10 cellular contexts compared by ENCODE assay signal in the genomic region with DNA sequence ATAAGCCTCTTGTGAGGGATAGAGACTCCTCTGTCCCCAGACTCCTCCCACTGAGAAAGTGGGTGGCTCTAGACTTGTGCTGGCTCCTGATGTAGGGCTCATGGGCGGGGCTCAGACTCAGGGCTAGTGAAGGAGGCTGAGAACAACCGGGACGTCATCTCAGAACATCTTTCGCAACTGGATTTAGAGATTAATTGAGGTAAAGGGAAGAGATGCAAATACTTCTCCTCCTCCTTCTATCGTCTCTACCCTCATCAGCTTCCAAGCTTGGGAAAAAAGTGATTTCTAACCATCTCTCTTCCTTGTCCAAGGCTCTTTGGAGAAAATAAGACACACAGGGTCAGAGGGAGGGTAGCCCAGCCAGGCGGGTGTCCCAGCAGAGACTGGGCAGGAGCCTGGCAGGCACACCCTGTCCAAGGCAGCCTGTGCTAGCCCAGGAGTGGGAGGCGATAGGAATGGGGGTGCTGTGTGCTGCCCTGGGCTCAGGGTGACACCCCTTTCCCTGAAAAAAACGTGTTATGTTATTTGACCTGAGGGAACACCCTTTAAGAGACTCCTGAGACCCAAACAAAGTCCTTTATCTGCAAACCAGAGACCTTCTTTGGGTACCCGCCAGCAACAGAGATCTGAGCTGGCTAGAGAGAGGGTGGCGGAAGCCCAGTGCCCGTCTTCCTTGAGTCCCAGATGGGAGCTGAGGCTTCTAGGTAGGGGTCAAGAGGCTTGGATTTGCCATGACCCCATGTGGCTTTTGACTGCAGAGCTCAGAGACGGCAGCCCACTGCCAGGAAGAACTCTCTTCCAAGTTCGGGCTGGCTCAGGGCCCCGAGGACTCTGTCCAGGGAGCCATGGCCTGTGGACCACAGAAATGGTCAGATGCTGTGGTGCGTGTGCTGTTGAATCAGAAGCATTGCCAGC.
A peak's percentile ranks its signal among the peaks of the same experiment; 100 is the strongest.
DNase-seq lines count a peak whose midpoint lies in the region; ATAC-seq and TF ChIP-seq lines count a peak whose summit lies in the region.
"Had no signal": no experiment of that assay in that cellular context is flagged by ENCODE, and none has a peak within 500 bp of the region (broad histone marks: within the 10 kb centered on the region; RNA-seq: fewer than 3 reads in every experiment).

No MANE protein-coding gene starts in this region.

- H3K4me3 ChIP-seq in NB4 (ENCODE audit: low read depth, low read length) (no peak overlapping the region), esophagus (ENCODE audit: low read depth in 1 of 2, low read length in 2 of 2) (no peak overlapping the region), transverse colon (no peak overlapping the region), HAP-1 (no peak overlapping the region)

- H3K9me3 ChIP-seq in esophagus (ENCODE audit: control insufficient read depth in 2 of 2, insufficient read depth in 1 of 2, low read depth in 1 of 2, low read length in 1 of 2), result no peaks in the 10 kb centered on the region
- no peaks in the 10 kb centered on the region for H3K9me3 ChIP-seq in transverse colon
- H3K9me3 ChIP-seq in HAP-1, result no peaks in the 10 kb centered on the region

- no peak for TF ChIP-seq EP300 in transverse colon (IDR thresholded peaks at IDR 0.05; ENCODE audit: low read depth)

- intact Hi-C loops in transverse colon (cut with DNase I; ENCODE audit: low total_unique reads), result no loop called here

- H3K27me3 ChIP-seq in esophagus (ENCODE audit: control insufficient read depth in 1 of 2, insufficient read depth in 2 of 2, low read length in 2 of 2), result no peaks in the 10 kb centered on the region
- no peaks in the 10 kb centered on the region for H3K27me3 ChIP-seq in transverse colon
- H3K27me3 ChIP-seq in HAP-1 (ENCODE audit: low read depth), result no peaks in the 10 kb centered on the region

- TF ChIP-seq CTCF in NB4 (IDR thresholded peaks at IDR 0.05; ENCODE audit: low read depth, low read length) (no peak), transverse colon (IDR thresholded peaks at IDR 0.05) (no peak)

- H3K4me1 ChIP-seq in esophagus (ENCODE audit: control insufficient read depth in 2 of 2, insufficient read depth in 2 of 2, low read length in 1 of 2), result no peaks in the 10 kb centered on the region
- H3K4me1 ChIP-seq in transverse colon, result peaks cover 0 to 10% (median 3%) of the 10 kb centered on the region in 4 donors
- no peaks in the 10 kb centered on the region for H3K4me1 ChIP-seq in HAP-1

- H3K27ac ChIP-seq in esophagus (ENCODE audit: low read depth in 2 of 2, low read length in 1 of 2) (peak overlapping the region; percentile 16 to 22), transverse colon (peak overlapping the region; percentile 9 to 79 (median 64))

- no peak for ATAC-seq in GM19351 (IDR thresholded peaks at IDR 0.05; ENCODE audit: unreplicated experiment)

- in situ Hi-C loops in transverse colon (cut with MboI; ENCODE audit: low pct_ligation_motif_present in 1 of 4, low pct_unique_long_range_greater_than_20kb in 1 of 4, low sequenced_read_pairs in 3 of 4) (no loop called here), HAP-1 (cut with MboI; ENCODE audit: low sequenced_read_pairs) (no loop called here)

- WGBS in esophagus, 2 donors, result 62 to 65% methylated on average over 15 of the region's 15 CpGs
- 57 to 79% methylated on average over 3 to 15 of the region's 15 CpGs for WGBS in transverse colon (ENCODE audit: low coverage in 1 of 2), 2 donors

- TF ChIP-seq POLR2A in NB4 (IDR thresholded peaks at IDR 0.05; ENCODE audit: extremely low read depth, insufficient read length), result no peak
- no peak for TF ChIP-seq POLR2A in transverse colon (IDR thresholded peaks at IDR 0.05)

- DNase-seq in NB4 (ENCODE audit: low read depth), result peak; percentile 52
- DNase-seq in medulla oblongata (ENCODE audit: extremely low spot score), result peak; percentile 61
- peak; percentile 64 for DNase-seq in transverse colon
- DNase-seq in activated CD4-positive, CD25-positive, alpha-beta regulatory T cell treated with anti-CD3 and anti-CD28 coated beads, Interleukin-2, amount 50 U/mL, for 72 hours, result no peak
- no peak for DNase-seq in foreskin melanocyte
- DNase-seq in HAP-1 (ENCODE audit: low spot score in 2 of 2), result no peak
- DNase-seq: activated CD4-positive, alpha-beta T cell treated with anti-CD3 and anti-CD28 coated beads, Interleukin-2, amount 50 U/mL, for 1 hour; NCI-H1105 treated with DMSO at 0.1 percent for 48 hours had no signal

- H3K36me3 ChIP-seq in esophagus (ENCODE audit: control insufficient read depth in 2 of 2, insufficient read depth in 2 of 2, low read length in 1 of 2), result no peaks in the 10 kb centered on the region
- H3K36me3 ChIP-seq in transverse colon, result no peaks in the 10 kb centered on the region
- no peaks in the 10 kb centered on the region for H3K36me3 ChIP-seq in HAP-1 (replicated peaks)

Comparison
In these comparisons a context has a peak if more than half of its experiments do, and no peak if none do; other contexts are left out.
1. DNase-seq: peak in NB4 (single experiment), medulla oblongata (single experiment) and transverse colon (single experiment); none in activated CD4-positive, CD25-positive, alpha-beta regulatory T cell treated with anti-CD3 and anti-CD28 coated beads, Interleukin-2, amount 50 U/mL, for 72 hours (single experiment), foreskin melanocyte (single experiment) and HAP-1 (0 of 2).